In the genomic region with DNA sequence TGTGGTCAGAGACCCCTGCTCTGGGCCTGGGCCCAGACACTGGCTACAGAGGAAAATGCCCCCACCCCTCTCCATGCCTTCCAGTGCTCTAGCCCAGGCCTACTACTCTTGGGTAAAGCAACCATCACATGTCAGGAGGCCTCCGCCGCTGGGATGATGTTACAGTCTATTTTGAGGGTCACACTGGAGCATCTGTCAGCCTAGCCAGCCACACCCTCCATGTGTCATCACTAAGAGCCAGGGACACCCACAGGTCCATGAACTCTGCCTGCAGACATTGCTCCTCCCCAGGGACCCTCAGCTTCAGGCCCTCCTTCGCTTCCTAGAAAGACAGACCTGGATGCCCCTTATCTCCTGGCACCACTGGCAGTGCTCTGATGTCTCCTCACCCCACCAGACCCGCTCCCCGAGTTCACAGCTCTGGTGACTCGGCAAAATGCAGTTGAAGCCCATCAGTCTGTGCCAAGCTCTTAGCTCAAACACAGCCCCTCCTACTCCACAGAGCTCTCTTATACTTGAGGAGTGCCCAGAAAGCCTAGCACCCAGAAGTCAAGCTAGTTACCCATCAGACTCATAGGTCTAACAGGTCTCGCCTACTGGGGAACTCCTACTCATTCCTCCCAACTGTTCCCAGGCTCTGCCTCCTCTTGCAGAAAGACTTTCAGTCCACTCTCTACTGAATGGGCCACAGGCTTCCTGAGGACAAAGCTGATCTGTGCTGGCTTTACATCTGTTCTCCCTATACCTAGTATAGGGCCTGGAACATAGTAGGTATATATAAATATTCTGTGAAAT, we compare ENCODE assay signal across 17 cellular contexts. TPM values are rescaled to one million over a fixed set of nuclear protein-coding genes. Genes with fewer than 3 reads are reported as not detected.
DNase-seq lines count a peak whose midpoint lies in the region; ATAC-seq and TF ChIP-seq lines count a peak whose summit lies in the region.
"Had no signal": no experiment of that assay in that cellular context is flagged by ENCODE, and none has a peak within 500 bp of the region (broad histone marks: within the 10 kb centered on the region; RNA-seq: fewer than 3 reads in every experiment).

No MANE protein-coding gene starts in this region.

- H3K4me3 ChIP-seq in CD4-positive, alpha-beta memory T cell (ENCODE audit: low read length in 2 of 2) = no peak overlapping the region
- H3K4me3 ChIP-seq in right cardiac atrium (ENCODE audit: low read length) = no peak overlapping the region
- H3K4me3 ChIP-seq: colonic mucosa, left lung, pancreas had no signal

- H3K27ac Mint-ChIP-seq in CD4-positive, alpha-beta memory T cell = peak overlapping the region in 5 of 7 donors; percentile 36 to 77 (median 60)
- H3K27ac Mint-ChIP-seq in activated CD8-positive, alpha-beta T cell treated with anti-CD3 and anti-CD28 coated beads, Interleukin-2, amount 10 ng/mL, durations not matched to agents 7 days and 5 days = peak overlapping the region; percentile 84

- H3K9me3 ChIP-seq in CD4-positive, alpha-beta memory T cell (ENCODE audit: control insufficient read depth in 1 of 2, low read length in 2 of 2) = no peaks in the 10 kb centered on the region
- H3K9me3 ChIP-seq in right cardiac atrium (ENCODE audit: control insufficient read depth, low read length) = no peaks in the 10 kb centered on the region
- H3K9me3 ChIP-seq: colonic mucosa, left lung, pancreas had no signal

- POLR2A ChIA-PET in CD4-positive, alpha-beta memory T cell (lab: Charles Lee; ENCODE audit: partially characterized antibody) = interaction anchor here (0.6 to 1.4 kb wide), 4 partner anchors 81 to 472 kb away, joined by 3 to 4 read pairs (median 3); no protein-coding TSS in a partner anchor
- POLR2A ChIA-PET in activated CD8-positive, alpha-beta T cell treated with anti-CD3 and anti-CD28 coated beads, Interleukin-2, amount 10 ng/mL, durations not matched to agents 7 days and 5 days (lab: Charles Lee) = interaction anchor here (1.7 kb wide), 1 partner anchor 135 kb away, joined by 5 read pairs; no protein-coding TSS in a partner anchor

- intact Hi-C loops in CD4-positive, alpha-beta memory T cell (cut with micrococcal nuclease) = no loop called here
- intact Hi-C loops in right cardiac atrium (cut with DNase I) = loop anchor here in 1 of 4 donors (10.0 kb wide), 1 partner anchor 126 kb away; no protein-coding TSS in a partner anchor

- peaks cover 40 to 60% of the 10 kb centered on the region in 2 donors for H3K36me3 Mint-ChIP-seq in CD4-positive, alpha-beta memory T cell
- peaks cover 72% of the 10 kb centered on the region for H3K36me3 Mint-ChIP-seq in activated CD8-positive, alpha-beta T cell treated with anti-CD3 and anti-CD28 coated beads, Interleukin-2, amount 10 ng/mL, durations not matched to agents 7 days and 5 days (ENCODE audit: low read depth)

- no peak overlapping the region for H3K4me3 Mint-ChIP-seq in CD4-positive, alpha-beta memory T cell
- H3K4me3 Mint-ChIP-seq in activated CD8-positive, alpha-beta T cell treated with anti-CD3 and anti-CD28 coated beads, Interleukin-2, amount 10 ng/mL, durations not matched to agents 7 days and 5 days = no peak overlapping the region

- H3K4me1 Mint-ChIP-seq in CD4-positive, alpha-beta memory T cell = peaks cover 50 to 78% (median 69%) of the 10 kb centered on the region in 4 donors
- H3K4me1 Mint-ChIP-seq in activated CD8-positive, alpha-beta T cell treated with anti-CD3 and anti-CD28 coated beads, Interleukin-2, amount 10 ng/mL, durations not matched to agents 7 days and 5 days (ENCODE audit: low read depth) = peaks cover 57% of the 10 kb centered on the region

- no peaks in the 10 kb centered on the region for H3K27me3 Mint-ChIP-seq in CD4-positive, alpha-beta memory T cell
- no peaks in the 10 kb centered on the region for H3K27me3 Mint-ChIP-seq in activated CD8-positive, alpha-beta T cell treated with anti-CD3 and anti-CD28 coated beads, Interleukin-2, amount 10 ng/mL, durations not matched to agents 7 days and 5 days (ENCODE audit: low read depth)

- no peak for ATAC-seq in activated CD8-positive, alpha-beta T cell treated with anti-CD3 and anti-CD28 coated beads, Interleukin-2, amount 10 ng/mL, durations not matched to agents 7 days and 5 days
- ATAC-seq in right cardiac atrium (peak; percentile 74 to 76), SK-N-SH treated with all-trans-retinoic acid at 6 μM for 48 hours (no peak), GM21423 (IDR thresholded peaks at IDR 0.05; ENCODE audit: unreplicated experiment) (no peak)
- ATAC-seq: left lung, pancreas had no signal

- no peaks in the 10 kb centered on the region for H3K27me3 ChIP-seq in CD4-positive, alpha-beta memory T cell (ENCODE audit: insufficient read depth, low read length)
- H3K27me3 ChIP-seq in right cardiac atrium (ENCODE audit: control insufficient read depth, insufficient read depth) = no peaks in the 10 kb centered on the region
- H3K27me3 ChIP-seq: colonic mucosa, left lung, pancreas had no signal

- DNase-seq in A172 (ENCODE audit: low spot score) (peak; percentile 28), right cardiac atrium (peak in 1 of 3 donors; percentile 43), NCI-H2081 treated with DMSO at 0.1 percent for 48 hours (lab: John Stamatoyannopoulos, UW) (no peak)
- no peak for DNase-seq in CD4-positive, alpha-beta memory T cell
- no peak for DNase-seq in activated CD8-positive, alpha-beta T cell treated with anti-CD3 and anti-CD28 coated beads, Interleukin-2, amount 10 ng/mL, durations not matched to agents 7 days and 5 days
- DNase-seq in stimulated activated CD8-positive, alpha-beta memory T cell treated with anti-CD3 and anti-CD28 coated beads, Interleukin-4, amount 100 ng/mL, for 48 hours = no peak
- DNase-seq: activated T-cell treated with anti-CD3 and anti-CD28 coated beads, Interleukin-2, amount 50 U/mL, for 1 hour; Calu3; colonic mucosa; NCI-H1105; pancreas; stimulated activated CD4-positive, alpha-beta T cell treated with anti-CD3 and anti-CD28 coated beads, Interleukin-2, amount 100 ng/mL, for 48 hours; substantia nigra had no signal

- peaks cover 35% of the 10 kb centered on the region for H3K36me3 ChIP-seq in CD4-positive, alpha-beta memory T cell (ENCODE audit: insufficient read depth, low read length)
- H3K36me3 ChIP-seq: colonic mucosa, pancreas had no signal

- H3K4me1 ChIP-seq in CD4-positive, alpha-beta memory T cell (ENCODE audit: insufficient read depth, low read length) = peaks cover 49% of the 10 kb centered on the region
- H3K4me1 ChIP-seq in right cardiac atrium (ENCODE audit: control insufficient read depth, insufficient read depth, low read length) = peaks cover 3% of the 10 kb centered on the region

- no peak overlapping the region for H3K27ac ChIP-seq in CD4-positive, alpha-beta memory T cell (ENCODE audit: low read depth, low read length)
- peak overlapping the region; percentile 25 for H3K27ac ChIP-seq in right cardiac atrium (ENCODE audit: low read length)
- H3K27ac ChIP-seq: colonic mucosa, HL-60, left lung, pancreas had no signal

- CTCF ChIA-PET in CD4-positive, alpha-beta memory T cell (lab: Charles Lee; ENCODE audit: partially characterized antibody) = interaction anchor here (1.0 to 5.9 kb wide), 3 partner anchors 15 to 278 kb away, joined by 3 to 56 read pairs (median 4); no protein-coding TSS in a partner anchor
- CTCF ChIA-PET in activated CD8-positive, alpha-beta T cell treated with anti-CD3 and anti-CD28 coated beads, Interleukin-2, amount 10 ng/mL, durations not matched to agents 7 days and 5 days (lab: Charles Lee) = interaction anchor here (0.8 to 6.1 kb wide), 5 partner anchors 10 to 128 kb away, joined by 3 to 43 read pairs (median 4); partner anchors contain the start of gene GFOD2

- H3K9me3 Mint-ChIP-seq in CD4-positive, alpha-beta memory T cell = no peaks in the 10 kb centered on the region
- H3K9me3 Mint-ChIP-seq in activated CD8-positive, alpha-beta T cell treated with anti-CD3 and anti-CD28 coated beads, Interleukin-2, amount 10 ng/mL, durations not matched to agents 7 days and 5 days (ENCODE audit: insufficient read depth) = no peaks in the 10 kb centered on the region

- 71% methylated on average over 7 of the region's 7 CpGs for WGBS in right cardiac atrium

TF ChIP-seq in SK-N-SH treated with all-trans-retinoic acid at 6 μM for 48 hours, 23 proteins besides CTCF, POLR2A, EP300 and RAD21 (continues in another document):
- TF ChIP-seq SNAI2 (CRISPR knock-in tag; IDR thresholded peaks at IDR 0.05) (no peak), ZC3H10 (CRISPR knock-in tag; IDR thresholded peaks at IDR 0.05) (no peak)

RNA-seq across cellular contexts. Expression of gene RANBP10, which starts 5.9 kb away (rescaled TPM):
- 3.7 and 8.8 TPM in 2 replicates for total RNA-seq in A172 (2014; rRNA removed; shearing (Covaris generic))
- 10 to 100 TPM; 25.6 to 27.8 TPM for total RNA-seq in CD4-positive, alpha-beta memory T cell
- 10 to 100 TPM in 1 of 2 donors, 1 to 10 TPM in 1; 7.1 to 14.7 TPM for polyA plus RNA-seq in CD4-positive, alpha-beta memory T cell
- 10 to 100 TPM; 25.9 to 30.5 TPM for total RNA-seq in activated CD8-positive, alpha-beta T cell treated with anti-CD3 and anti-CD28 coated beads, Interleukin-2, amount 10 ng/mL, durations not matched to agents 7 days and 5 days
- total RNA-seq in right cardiac atrium = 10 to 100 TPM; 11.1 to 16.3 (median 12.4) TPM
- polyA plus RNA-seq in right cardiac atrium = 6.9 TPM

RNA-seq across cellular contexts. Expression of gene TSNAXIP1, which starts 6.2 kb away (rescaled TPM):
- 0.05 and 0.55 TPM in 2 replicates for total RNA-seq in A172 (2014; rRNA removed; shearing (Covaris generic))
- total RNA-seq in CD4-positive, alpha-beta memory T cell = under 1 TPM; 0.44 to 0.64 TPM
- not detected for polyA plus RNA-seq in CD4-positive, alpha-beta memory T cell
- under 1 TPM; 0.47 to 0.63 TPM for total RNA-seq in activated CD8-positive, alpha-beta T cell treated with anti-CD3 and anti-CD28 coated beads, Interleukin-2, amount 10 ng/mL, durations not matched to agents 7 days and 5 days
- under 1 TPM; 0.56 to 0.94 (median 0.79) TPM for total RNA-seq in right cardiac atrium
- polyA plus RNA-seq in right cardiac atrium = 1.1 TPM

RNA-seq across cellular contexts. Expression of gene THAP11, which starts 41.7 kb away (rescaled TPM):
- total RNA-seq in A172 (2014; rRNA removed; shearing (Covaris generic)) = 21.4 and 21.6 TPM in 2 replicates
- 10 to 100 TPM; 56.8 to 58.4 TPM for total RNA-seq in CD4-positive, alpha-beta memory T cell
- 100 to 1,000 TPM; 130 to 147 TPM for polyA plus RNA-seq in CD4-positive, alpha-beta memory T cell
- total RNA-seq in activated CD8-positive, alpha-beta T cell treated with anti-CD3 and anti-CD28 coated beads, Interleukin-2, amount 10 ng/mL, durations not matched to agents 7 days and 5 days = 10 to 100 TPM; 50.2 to 52.4 TPM
- 10 to 100 TPM; 27.5 to 34.0 (median 32.0) TPM for total RNA-seq in right cardiac atrium
- polyA plus RNA-seq in right cardiac atrium = 20.8 TPM

RNA-seq across cellular contexts. Expression of gene NUTF2, which starts 46.3 kb away (rescaled TPM):
- 68.5 and 72.4 TPM in 2 replicates for total RNA-seq in A172 (2014; rRNA removed; shearing (Covaris generic))
- total RNA-seq in CD4-positive, alpha-beta memory T cell = 10 to 100 TPM; 41.2 to 45.9 TPM
- 100 to 1,000 TPM; 127 to 128 TPM for polyA plus RNA-seq in CD4-positive, alpha-beta memory T cell
- total RNA-seq in activated CD8-positive, alpha-beta T cell treated with anti-CD3 and anti-CD28 coated beads, Interleukin-2, amount 10 ng/mL, durations not matched to agents 7 days and 5 days = 100 to 1,000 TPM; 125 to 134 TPM
- total RNA-seq in right cardiac atrium = 10 to 100 TPM; 66.6 to 80.7 (median 68.2) TPM
- 125 TPM for polyA plus RNA-seq in right cardiac atrium

RNA-seq across cellular contexts. Expression of gene CENPT, which starts 47.0 kb away (rescaled TPM):
- 25.5 and 27.9 TPM in 2 replicates for total RNA-seq in A172 (2014; rRNA removed; shearing (Covaris generic))
- total RNA-seq in CD4-positive, alpha-beta memory T cell = 100 to 1,000 TPM; 103 to 107 TPM
- polyA plus RNA-seq in CD4-positive, alpha-beta memory T cell = 10 to 100 TPM; 15.4 to 18.1 TPM
- total RNA-seq in activated CD8-positive, alpha-beta T cell treated with anti-CD3 and anti-CD28 coated beads, Interleukin-2, amount 10 ng/mL, durations not matched to agents 7 days and 5 days = 10 to 100 TPM; 58.9 to 63.6 TPM
- total RNA-seq in right cardiac atrium = 10 to 100 TPM; 24.3 to 29.0 (median 27.4) TPM
- 26.7 TPM for polyA plus RNA-seq in right cardiac atrium

Comparison
In these comparisons a context has a peak if more than half of its experiments do, and no peak if none do; other contexts are left out.
1. ATAC-seq: peak in right cardiac atrium (2 of 2); none in activated CD8-positive, alpha-beta T cell treated with anti-CD3 and anti-CD28 coated beads, Interleukin-2, amount 10 ng/mL, durations not matched to agents 7 days and 5 days (single experiment), SK-N-SH treated with all-trans-retinoic acid at 6 μM for 48 hours (single experiment) and GM21423 (single experiment).